7 cellular contexts compared by ENCODE assay signal in the genomic region with DNA sequence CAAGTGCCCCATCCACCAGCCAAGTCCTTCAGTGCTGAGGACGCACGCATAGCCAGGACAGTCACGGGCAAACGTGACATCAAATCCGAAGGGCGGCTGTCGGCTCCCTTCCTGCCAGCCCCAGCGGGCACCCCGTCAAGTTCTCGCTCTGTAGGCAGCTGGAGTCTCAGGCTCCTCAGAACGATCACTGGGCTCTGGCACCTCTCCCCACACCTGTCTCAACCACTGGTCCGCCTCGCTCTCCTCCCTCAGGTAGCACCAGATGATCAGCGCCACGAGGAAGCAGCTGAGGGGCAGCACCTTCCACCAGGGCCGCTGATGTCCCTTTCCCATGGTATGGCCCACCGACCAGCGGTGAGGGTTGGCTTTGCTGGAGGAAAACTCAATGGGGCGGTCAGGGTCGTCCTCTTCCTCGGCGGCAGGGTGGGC. TPM values are rescaled to one million over a fixed set of nuclear protein-coding genes. Genes with fewer than 3 reads are reported as not detected.
DNase-seq lines count a peak whose midpoint lies in the region; ATAC-seq lines count a peak whose summit lies in the region.

No MANE protein-coding gene starts in this region.

- H3K4me1 Mint-ChIP-seq in activated naive CD8-positive, alpha-beta T cell (ENCODE audit: low read depth), result peaks cover 19% of the 10 kb centered on the region

- no peaks in the 10 kb centered on the region for H3K27me3 Mint-ChIP-seq in activated naive CD8-positive, alpha-beta T cell

- no peaks in the 10 kb centered on the region for H3K9me3 Mint-ChIP-seq in activated naive CD8-positive, alpha-beta T cell (ENCODE audit: low read depth)

- peak in 1 of 2 donors; percentile 26 for DNase-seq in left colon
- no peak for DNase-seq in NCI-H2107 (lab: John Stamatoyannopoulos, UW)
- DNase-seq in NCI-H524 (lab: John Stamatoyannopoulos, UW), result no peak

- H3K27ac Mint-ChIP-seq in activated naive CD8-positive, alpha-beta T cell, result peak overlapping the region; percentile 79

- WGBS in thymus, result 6% methylated on average over 22 of the region's 22 CpGs

- H3K9me3 ChIP-seq in thymus (ENCODE audit: control insufficient read depth), result no peaks in the 10 kb centered on the region

- H3K27ac ChIP-seq in thymus (ENCODE audit: low read depth), result peak overlapping the region; percentile 57

- peaks cover 3% of the 10 kb centered on the region for H3K36me3 ChIP-seq in thymus (ENCODE audit: control insufficient read depth, insufficient read depth)

- intact Hi-C loops in left colon (cut with DNase I, micrococcal nuclease), result no loop called here

- peak overlapping the region; percentile 90 for H3K4me3 Mint-ChIP-seq in activated naive CD8-positive, alpha-beta T cell

- peaks cover 10% of the 10 kb centered on the region for H3K4me1 ChIP-seq in thymus (ENCODE audit: control insufficient read depth, insufficient read depth, low read length)

- H3K27me3 ChIP-seq in thymus (ENCODE audit: control insufficient read depth, insufficient read depth), result no peaks in the 10 kb centered on the region

- H3K4me3 ChIP-seq in thymus (ENCODE audit: low read length), result peak overlapping the region; percentile 87

- H3K36me3 Mint-ChIP-seq in activated naive CD8-positive, alpha-beta T cell, result no peaks in the 10 kb centered on the region

- ATAC-seq in GM18861 (IDR thresholded peaks at IDR 0.05; ENCODE audit: unreplicated experiment), result peak; percentile 2
- ATAC-seq in HG03039 (IDR thresholded peaks at IDR 0.05; ENCODE audit: unreplicated experiment), result peak; percentile 2
- ATAC-seq in left colon, result peak; percentile 24

RNA-seq across cellular contexts. Expression of a gene that starts 0.4 kb away (rescaled TPM):
- 10 to 100 TPM; 11.6 to 17.2 TPM for total RNA-seq in left colon
- 24.4 TPM for polyA plus RNA-seq in thymus

RNA-seq across cellular contexts. Expression of a gene that starts 5.6 kb away (rescaled TPM):
- total RNA-seq in left colon, result 10 to 100 TPM; 14.7 to 15.0 TPM
- polyA plus RNA-seq in thymus, result 21.9 TPM

RNA-seq across cellular contexts. Expression of a gene that starts 10.8 kb away (rescaled TPM):
- not detected for total RNA-seq in left colon
- polyA plus RNA-seq in thymus, result 0.07 TPM

RNA-seq across cellular contexts. Expression of a gene that starts 24.2 kb away (rescaled TPM):
- under 1 TPM; 0.55 to 0.59 TPM for total RNA-seq in left colon
- 14.0 TPM for polyA plus RNA-seq in thymus

RNA-seq across cellular contexts. Expression of a gene that starts 54.7 kb away (rescaled TPM):
- 10 to 100 TPM; 42.3 to 44.9 TPM for total RNA-seq in left colon
- polyA plus RNA-seq in thymus, result 78.5 TPM
